ENCODE assay signal across 8 cellular contexts in the genomic region with DNA sequence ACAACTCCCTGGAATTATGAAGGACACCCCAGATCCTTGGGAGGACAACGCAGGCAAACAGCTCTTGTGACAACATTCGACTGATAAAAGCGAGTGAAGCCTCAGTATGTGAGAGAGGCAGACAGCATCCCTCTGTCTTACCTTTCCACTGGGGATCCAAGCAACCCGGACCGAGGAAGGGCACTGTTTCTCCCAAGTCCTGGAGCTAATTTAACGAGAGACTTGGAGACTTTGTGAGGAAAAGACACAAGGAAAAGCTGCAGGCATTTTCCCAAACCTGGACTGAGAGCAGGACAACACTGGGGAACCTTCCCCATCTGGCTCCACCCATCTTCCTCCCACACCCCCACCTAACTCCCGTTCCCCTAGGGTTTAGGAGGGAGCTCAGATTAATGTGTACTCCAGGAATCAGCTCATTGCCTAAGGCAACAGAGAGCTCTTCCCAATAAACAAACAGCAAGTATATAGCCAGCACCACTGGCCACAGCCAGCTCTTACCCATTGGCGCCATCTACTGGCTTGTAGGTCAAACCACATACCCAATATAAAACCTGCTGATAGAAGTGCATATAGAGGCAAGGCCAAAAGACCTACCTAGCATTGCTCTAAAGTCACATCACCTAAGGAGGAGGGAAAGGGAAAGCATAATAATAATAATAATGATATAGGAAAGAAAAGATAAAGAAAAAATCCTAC.
A peak's percentile ranks its signal among the peaks of the same experiment; 100 is the strongest.
DNase-seq lines count a peak whose midpoint lies in the region; ATAC-seq, FAIRE-seq and TF ChIP-seq lines count a peak whose summit lies in the region.
"Not testable (repeated sequence)": the region's sequence is repeated elsewhere in the genome, so short reads cannot be mapped to it uniquely, and the experiment has no call there.

No MANE protein-coding gene starts in this region.

- H3K27ac ChIP-seq in CD4-positive, alpha-beta T cell (ENCODE audit: low read depth, low read length); WERI-Rb-1; keratinocyte (ENCODE audit: control insufficient read depth, insufficient read depth, low read length): not testable (repeated sequence)

- not testable (repeated sequence) for H4K20me1 ChIP-seq in keratinocyte (ENCODE audit: control insufficient read depth, extremely low read depth, insufficient read depth, low read length)

- H3K36me3 Mint-ChIP-seq in CD4-positive, alpha-beta T cell (ENCODE audit: low read depth) = not testable (repeated sequence)

- not testable (repeated sequence) for H3K36me3 ChIP-seq in WERI-Rb-1; keratinocyte (ENCODE audit: control insufficient read depth in 2 of 2, extremely low read depth in 1 of 2, insufficient read depth in 2 of 2, low read length in 2 of 2)

- CTCF ChIA-PET in CD4-positive, alpha-beta T cell (lab: Charles Lee) = interaction anchor here (0.6 kb wide), 1 partner anchor 116 kb away, joined by 3 read pairs; no protein-coding TSS in a partner anchor

- H3K27me3 ChIP-seq in CD4-positive, alpha-beta T cell (ENCODE audit: control insufficient read depth, insufficient read depth, low read length); WERI-Rb-1 (ENCODE audit: insufficient read depth, low read depth, severe bottlenecking); keratinocyte (ENCODE audit: control insufficient read depth, extremely low read depth, insufficient read depth, low read length): not testable (repeated sequence)

- not testable (repeated sequence) for H3K4me1 ChIP-seq in keratinocyte (ENCODE audit: control insufficient read depth, extremely low read depth, insufficient read depth, low read length)

- H3K9ac ChIP-seq in keratinocyte (ENCODE audit: control insufficient read depth, extremely low read depth, insufficient read depth, low read length) = not testable (repeated sequence)

- not testable (repeated sequence) for H3K9me3 Mint-ChIP-seq in CD4-positive, alpha-beta T cell

- not testable (repeated sequence) for H3K4me3 ChIP-seq in WERI-Rb-1 (ENCODE audit: low read depth, low read length); cardiac fibroblast (replicated peaks in 1 of 2; ENCODE audit: low read depth in 2 of 2, low read length in 2 of 2); keratinocyte (ENCODE audit: control insufficient read depth in 2 of 3, extremely low read depth in 1 of 3, insufficient read depth in 2 of 3, low read depth in 1 of 3, low read length in 3 of 3)

- H3K27ac Mint-ChIP-seq in CD4-positive, alpha-beta T cell = not testable (repeated sequence)

- peak; percentile 96 for FAIRE-seq in keratinocyte (lab: Jason Lieb, UNC)

- peak; percentile 7 to 37 (median 14) for DNase-seq in CD4-positive, alpha-beta T cell
- DNase-seq in NCI-H226 = peak; percentile 37
- peak; percentile 18 for DNase-seq in WERI-Rb-1
- peak; percentile 82 to 86 for DNase-seq in cardiac fibroblast (ENCODE audit: low read depth in 2 of 2)
- DNase-seq in keratinocyte (ENCODE audit: low read depth, low spot score) = peak; percentile 0
- DNase-seq in stimulated activated CD4-positive, alpha-beta T cell treated with anti-CD3 and anti-CD28 coated beads, Interleukin-12 subunit alpha, Interleukin-12 subunit beta, amount 100 ng/mL, for 4 hours = peak; percentile 20

- intact Hi-C loops in CD4-positive, alpha-beta T cell (cut with DNase I, micrococcal nuclease) = not testable (repeated sequence)

- peak overlapping the region; percentile 37 for H2AFZ ChIP-seq in keratinocyte (ENCODE audit: control insufficient read depth, low read length)

- not testable (repeated sequence) for H3K79me2 ChIP-seq in keratinocyte (ENCODE audit: control insufficient read depth, insufficient read depth, low read length)

- H3K4me1 Mint-ChIP-seq in CD4-positive, alpha-beta T cell (ENCODE audit: low read depth) = not testable (repeated sequence)

- H3K9me3 ChIP-seq in CD4-positive, alpha-beta T cell (ENCODE audit: control insufficient read depth, low read length); WERI-Rb-1 (ENCODE audit: severe bottlenecking); keratinocyte (ENCODE audit: control insufficient read depth, low read depth, low read length): not testable (repeated sequence)

- H3K27me3 Mint-ChIP-seq in CD4-positive, alpha-beta T cell = not testable (repeated sequence)

- ATAC-seq in CD4-positive, alpha-beta T cell (ENCODE audit: poor library complexity) = peak; percentile 74
- ATAC-seq in GM19351 (IDR thresholded peaks at IDR 0.05; ENCODE audit: unreplicated experiment) (peak; percentile 68), HG03354 (IDR thresholded peaks at IDR 0.05; ENCODE audit: poor library complexity, severe bottlenecking, unreplicated experiment) (peak; percentile 84)

- peak; percentile 68 for TF ChIP-seq CTCF in CD4-positive, alpha-beta T cell (IDR thresholded peaks at IDR 0.05)
- TF ChIP-seq CTCF in WERI-Rb-1 (IDR thresholded peaks at IDR 0.05; ENCODE audit: low read depth, low read length) (peak; percentile 44; the same call in 1 of the 2 replicates), cardiac fibroblast (IDR thresholded peaks at IDR 0.05; ENCODE audit: low read depth, low read length) (peak; percentile 48), keratinocyte (optimal IDR thresholded peaks at IDR 0.05 in 1 of 3, IDR thresholded peaks at IDR 0.05 in 1 of 3, conservative IDR thresholded peaks at IDR 0.05 in 1 of 3; ENCODE audit: extremely low read depth in 1 of 3, insufficient read depth in 2 of 3, low read length in 3 of 3) (peak; percentile 36 to 47 (median 41))

- dilution Hi-C loops in keratinocyte (cut with MboI; ENCODE audit: extremely low pct_ligation_motif_present, low sequenced_read_pairs) = not testable (repeated sequence)

- H3K4me3 Mint-ChIP-seq in CD4-positive, alpha-beta T cell = not testable (repeated sequence)

- POLR2A ChIA-PET in CD4-positive, alpha-beta T cell (lab: Charles Lee) = not testable (repeated sequence)

- not testable (repeated sequence) for H3K4me2 ChIP-seq in keratinocyte (ENCODE audit: control insufficient read depth, extremely low read depth, insufficient read depth, low read depth, low read length)

- H3K9me1 ChIP-seq in keratinocyte (ENCODE audit: control insufficient read depth, extremely low read depth, insufficient read depth, low read length) = not testable (repeated sequence)

Comparison
In these comparisons a context has a peak if more than half of its experiments do, and no peak if none do; other contexts are left out.
1. DNase-seq: peak in every context shown above with its lines; median percentile 84 in cardiac fibroblast; 37 in NCI-H226; 20 in stimulated activated CD4-positive, alpha-beta T cell treated with anti-CD3 and anti-CD28 coated beads, Interleukin-12 subunit alpha, Interleukin-12 subunit beta, amount 100 ng/mL, for 4 hours; 18 in WERI-Rb-1; 14 in CD4-positive, alpha-beta T cell; 0 in keratinocyte.